24 cellular contexts compared by ENCODE assay signal in the genomic region with DNA sequence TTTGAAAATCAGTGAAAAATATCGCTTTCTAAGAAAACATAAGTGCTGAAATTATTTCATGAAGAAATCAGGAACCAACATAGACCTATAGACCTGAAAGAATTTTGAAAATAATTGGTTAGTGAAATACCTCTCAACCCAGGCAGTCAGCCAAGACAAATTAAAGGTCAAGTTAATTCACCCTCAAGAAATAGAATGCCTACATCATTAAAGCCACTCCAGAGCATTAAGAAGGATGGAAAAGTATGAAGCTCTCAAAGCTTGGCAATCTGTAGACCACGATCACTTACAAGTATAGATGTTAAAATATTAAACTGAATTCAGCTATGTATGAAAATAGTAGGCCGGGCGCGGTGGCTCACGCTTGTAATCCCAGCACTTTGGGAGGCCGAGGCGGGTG.
DNase-seq lines count a peak whose midpoint lies in the region; ATAC-seq and TF ChIP-seq lines count a peak whose summit lies in the region.
"Had no signal": no experiment of that assay in that cellular context is flagged by ENCODE, and none has a peak within 500 bp of the region (broad histone marks: within the 10 kb centered on the region; RNA-seq: fewer than 3 reads in every experiment).

No MANE protein-coding gene starts in this region.

- TF ChIP-seq CTCF in choroid plexus epithelial cell (conservative IDR thresholded peaks at IDR 0.05; ENCODE audit: low read depth, low read length) (no peak), retinal pigment epithelial cell (conservative IDR thresholded peaks at IDR 0.05; ENCODE audit: low read depth, low read length) (no peak)

- ATAC-seq in HG03520 (IDR thresholded peaks at IDR 0.05; ENCODE audit: unreplicated experiment) = no peak

- DNase-seq in NCI-H2196 (lab: John Stamatoyannopoulos, UW; ENCODE audit: unreplicated experiment) (peak; percentile 9), NCI-H2196 treated with DMSO at 0.1 percent for 48 hours (lab: John Stamatoyannopoulos, UW; ENCODE audit: unreplicated experiment) (no peak), NCI-H2227 (lab: John Stamatoyannopoulos, UW; ENCODE audit: unreplicated experiment) (peak; percentile 78), choroid plexus epithelial cell (ENCODE audit: low read depth) (peak; percentile 46), retinal pigment epithelial cell (ENCODE audit: low read depth) (peak; percentile 45), COLO668 (lab: John Stamatoyannopoulos, UW; ENCODE audit: unreplicated experiment) (no peak)
- no peak for DNase-seq in activated CD4-positive, alpha-beta T cell treated with anti-CD3 and anti-CD28 coated beads, Interleukin-2, amount 50 U/mL, for 48 hours
- DNase-seq: AML-193; C1 segment of cervical spinal cord; CD8-positive, alpha-beta memory T cell; DMS53; H7; HFFc6; Kasumi-1; MG63; NCI-H1048; NCI-H1436 treated with DMSO at 0.1 percent for 48 hours; NCI-H1930; NCI-H446 treated with DMSO at 0.1 percent for 48 hours; NCI-H526 treated with DMSO at 0.1 percent for 48 hours; PC-9; RPMI8226; SHP77 had no signal

- no peak overlapping the region for H3K4me3 ChIP-seq in choroid plexus epithelial cell (ENCODE audit: low read depth, low read length)
- H3K4me3 ChIP-seq in retinal pigment epithelial cell (ENCODE audit: low read length) = no peak overlapping the region
- H3K4me3 ChIP-seq: MG63, PC-9 had no signal

Comparison
In these comparisons a context has a peak if more than half of its experiments do, and no peak if none do; other contexts are left out.
1. DNase-seq: peak in NCI-H2196 (single experiment), NCI-H2227 (single experiment), choroid plexus epithelial cell (single experiment) and retinal pigment epithelial cell (single experiment); none in NCI-H2196 treated with DMSO at 0.1 percent for 48 hours (single experiment), activated CD4-positive, alpha-beta T cell treated with anti-CD3 and anti-CD28 coated beads, Interleukin-2, amount 50 U/mL, for 48 hours (0 of 2) and COLO668 (single experiment).